In the genomic region with DNA sequence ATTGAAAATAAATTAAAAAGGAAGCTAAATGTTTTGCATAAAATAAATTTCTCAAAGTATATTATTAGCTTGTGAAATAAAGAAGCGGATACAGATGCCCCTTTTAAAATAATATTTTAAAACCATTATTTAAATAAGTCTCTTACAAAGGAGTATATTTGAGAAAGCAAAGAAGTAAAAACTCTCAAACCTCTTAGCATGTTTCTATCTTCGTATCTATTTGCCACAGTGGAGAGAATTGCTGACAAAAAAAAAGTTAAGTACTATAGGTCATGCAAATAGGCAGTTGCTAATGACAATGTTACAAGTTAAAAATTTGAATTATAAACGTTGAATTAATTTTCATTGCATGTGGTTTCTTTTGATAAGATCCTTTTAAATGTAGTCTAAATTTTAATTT, we compare ENCODE assay signal across 32 cellular contexts. TPM values are rescaled to one million over a fixed set of nuclear protein-coding genes. Genes with fewer than 3 reads are reported as not detected.
"Had no signal": no experiment of that assay in that cellular context is flagged by ENCODE, and none has a peak within 500 bp of the region (broad histone marks: within the 10 kb centered on the region; RNA-seq: fewer than 3 reads in every experiment).

No MANE protein-coding gene starts in this region.

- H3K36me3 Mint-ChIP-seq: activated naive CD8-positive, alpha-beta T cell had no signal

- H3K27ac Mint-ChIP-seq: activated B cell treated with CpG ODN at 0.5 μM for 24 hours; activated CD8-positive, alpha-beta T cell treated with anti-CD3 and anti-CD28 coated beads for 36 hours; activated naive CD8-positive, alpha-beta T cell; activated T-helper 17 cell treated with anti-CD3 and anti-CD28 coated beads, Interleukin-2, amount 50 U/mL, for 72 hours; dendritic cell treated with granulocyte-macrophage colony-stimulating factor and Interleukin-4, amounts not matched to agents 40 ng/mL and 50 ng/mL, for 4 days; endodermal cell had no signal

- FAIRE-seq: astrocyte, bronchial epithelial cell, frontal cortex had no signal

- ATAC-seq: activated CD4-positive, CD25-positive, alpha-beta regulatory T cell treated with anti-CD3 and anti-CD28 coated beads, Interleukin-2, amount 50 U/mL, for 24 hours; activated CD8-positive, alpha-beta T cell treated with anti-CD3 and anti-CD28 coated beads for 36 hours; activated T-cell treated with anti-CD3 and anti-CD28 coated beads, Interleukin-2, amount 50 U/mL, for 4 hours; activated T-helper 17 cell treated with anti-CD3 and anti-CD28 coated beads, Interleukin-2, amount 50 U/mL, for 72 hours; esophagus mucosa; heart left ventricle had no signal

- H3K27me3 ChIP-seq: brain microvascular endothelial cell, heart left ventricle had no signal

- DNase-seq: activated B cell treated with CpG ODN at 0.5 μM for 24 hours; activated CD4-positive, alpha-beta T cell treated with anti-CD3 and anti-CD28 coated beads for 48 hours; activated CD4-positive, alpha-beta T cell treated with anti-CD3 and anti-CD28 coated beads, Interleukin-2, amount 50 U/mL, for 1 hour; activated CD4-positive, alpha-beta T cell treated with anti-CD3 and anti-CD28 coated beads, Interleukin-2, amount 50 U/mL, for 48 hours; activated CD8-positive, alpha-beta memory T cell treated with anti-CD3 and anti-CD28 coated beads for 24 hours; activated CD8-positive, alpha-beta T cell treated with anti-CD3 and anti-CD28 coated beads for 36 hours; activated effector memory CD4-positive, alpha-beta T cell treated with Interleukin-2 at 50 U/mL for 16 hours; activated gamma-delta T cell treated with Interleukin-2 at 50 U/mL for 16 hours; activated naive CD4-positive, alpha-beta T cell treated with anti-CD3 and anti-CD28 coated beads, Interleukin-2, amount 50 U/mL, for 16 hours; activated naive CD4-positive, alpha-beta T cell treated with Interleukin-2 at 50 U/mL for 16 hours; activated T-cell treated with anti-CD3 and anti-CD28 coated beads, Interleukin-2, amount 50 U/mL, for 4 hours; amniotic stem cell; anterior cingulate cortex; brain microvascular endothelial cell; dorsolateral prefrontal cortex; effector memory CD4-positive, alpha-beta T cell; endodermal cell; foreskin fibroblast; glutamatergic neuron; heart left ventricle; T-helper 2 cell; WERI-Rb-1 had no signal

- H3K9me3 ChIP-seq: heart left ventricle had no signal

- H3K9me3 Mint-ChIP-seq: activated B cell treated with CpG ODN at 0.5 μM for 24 hours; activated CD8-positive, alpha-beta T cell treated with anti-CD3 and anti-CD28 coated beads for 36 hours; activated T-cell treated with anti-CD3 and anti-CD28 coated beads, Interleukin-2, amount 50 U/mL, for 4 hours; activated T-helper 17 cell treated with anti-CD3 and anti-CD28 coated beads, Interleukin-2, amount 50 U/mL, for 72 hours; central memory CD8-positive, alpha-beta T cell; dendritic cell treated with granulocyte-macrophage colony-stimulating factor and Interleukin-4, amounts not matched to agents 40 ng/mL and 50 ng/mL, for 4 days; endodermal cell had no signal

- H3K4me3 ChIP-seq: coronary artery, dorsolateral prefrontal cortex, heart left ventricle had no signal

- H3K27ac ChIP-seq: brain microvascular endothelial cell, coronary artery, dorsolateral prefrontal cortex, heart left ventricle, WERI-Rb-1 had no signal

- H3K4me3 Mint-ChIP-seq: activated B cell treated with CpG ODN at 0.5 μM for 24 hours; activated CD8-positive, alpha-beta T cell treated with anti-CD3 and anti-CD28 coated beads for 36 hours; activated naive CD8-positive, alpha-beta T cell; activated T-cell treated with anti-CD3 and anti-CD28 coated beads, Interleukin-2, amount 50 U/mL, for 4 hours; activated T-helper 17 cell treated with anti-CD3 and anti-CD28 coated beads, Interleukin-2, amount 50 U/mL, for 72 hours; central memory CD8-positive, alpha-beta T cell; dendritic cell treated with granulocyte-macrophage colony-stimulating factor and Interleukin-4, amounts not matched to agents 40 ng/mL and 50 ng/mL, for 4 days; endodermal cell had no signal

- H3K36me3 ChIP-seq: brain microvascular endothelial cell, heart left ventricle, WERI-Rb-1 had no signal

- H3K27me3 Mint-ChIP-seq: activated B cell treated with CpG ODN at 0.5 μM for 24 hours; dendritic cell treated with granulocyte-macrophage colony-stimulating factor and Interleukin-4, amounts not matched to agents 40 ng/mL and 50 ng/mL, for 4 days had no signal

- H3K4me1 Mint-ChIP-seq: central memory CD8-positive, alpha-beta T cell; endodermal cell had no signal

RNA-seq across cellular contexts. Expression of gene PDGFRA, which starts 44.5 kb away (rescaled TPM):
- total RNA-seq: activated B cell treated with CpG ODN at 0.5 μM for 24 hours; activated CD8-positive, alpha-beta T cell treated with anti-CD3 and anti-CD28 coated beads for 36 hours had no signal
